19 cellular contexts compared by ENCODE assay signal in genomic region chr2:98674233-98674964, GRCh38. TPM values are rescaled to one million over a fixed set of nuclear protein-coding genes. Genes with fewer than 3 reads are reported as not detected.
DNase-seq lines count a peak whose midpoint lies in the region; ATAC-seq and TF ChIP-seq lines count a peak whose summit lies in the region.
"Had no signal": no experiment of that assay in that cellular context is flagged by ENCODE, and none has a peak within 500 bp of the region (broad histone marks: within the 10 kb centered on the region; RNA-seq: fewer than 3 reads in every experiment).

No MANE protein-coding gene starts in this region.

- no peak for DNase-seq in activated CD4-positive, alpha-beta memory T cell treated with anti-CD3 and anti-CD28 coated beads for 36 hours
- no peak for DNase-seq in activated CD4-positive, alpha-beta memory T cell treated with anti-CD3 and anti-CD28 coated beads, Interleukin-2, amount 10 ng/mL, durations not matched to agents 7 days and 5 days
- DNase-seq in CD4-positive, alpha-beta T cell = no peak
- DNase-seq in activated CD8-positive, alpha-beta T cell treated with anti-CD3 and anti-CD28 coated beads, Interleukin-2, amount 10 ng/mL, durations not matched to agents 7 days and 5 days = no peak
- no peak for DNase-seq in effector memory CD8-positive, alpha-beta T cell
- DNase-seq in WTC11 (ENCODE audit: low spot score) = no peak
- DNase-seq in DMS79 treated with DMSO at 0.1 percent for 48 hours (lab: John Stamatoyannopoulos, UW) = no peak
- no peak for DNase-seq in nucleus accumbens (lab: John Stamatoyannopoulos, UW)
- DNase-seq: GOT3, NCI-H1092 treated with DMSO at 0.1 percent for 48 hours, NCI-H146, NCI-H2029 treated with DMSO at 0.1 percent for 48 hours, NCI-H2171, NCI-H526, PC-9 had no signal

- peaks cover 51% of the 10 kb centered on the region for H3K4me1 Mint-ChIP-seq in activated CD4-positive, alpha-beta memory T cell treated with anti-CD3 and anti-CD28 coated beads for 36 hours (ENCODE audit: low read depth)
- H3K4me1 Mint-ChIP-seq in activated CD4-positive, alpha-beta memory T cell treated with anti-CD3 and anti-CD28 coated beads, Interleukin-2, amount 10 ng/mL, durations not matched to agents 7 days and 5 days = peaks cover 18% of the 10 kb centered on the region
- peaks cover 62% of the 10 kb centered on the region for H3K4me1 Mint-ChIP-seq in CD4-positive, alpha-beta T cell (ENCODE audit: low read depth)
- peaks cover 22% of the 10 kb centered on the region for H3K4me1 Mint-ChIP-seq in activated CD8-positive, alpha-beta T cell treated with anti-CD3 and anti-CD28 coated beads, Interleukin-2, amount 10 ng/mL, durations not matched to agents 7 days and 5 days (ENCODE audit: low read depth)
- H3K4me1 Mint-ChIP-seq in effector memory CD8-positive, alpha-beta T cell (ENCODE audit: low read depth in 2 of 2) = peaks cover 17 to 29% of the 10 kb centered on the region in 2 donors
- H3K4me1 Mint-ChIP-seq in WTC11 = no peaks in the 10 kb centered on the region

- H3K27me3 Mint-ChIP-seq in activated CD4-positive, alpha-beta memory T cell treated with anti-CD3 and anti-CD28 coated beads for 36 hours = no peaks in the 10 kb centered on the region
- no peaks in the 10 kb centered on the region for H3K27me3 Mint-ChIP-seq in activated CD4-positive, alpha-beta memory T cell treated with anti-CD3 and anti-CD28 coated beads, Interleukin-2, amount 10 ng/mL, durations not matched to agents 7 days and 5 days
- H3K27me3 Mint-ChIP-seq in CD4-positive, alpha-beta T cell = no peaks in the 10 kb centered on the region
- H3K27me3 Mint-ChIP-seq in activated CD8-positive, alpha-beta T cell treated with anti-CD3 and anti-CD28 coated beads, Interleukin-2, amount 10 ng/mL, durations not matched to agents 7 days and 5 days (ENCODE audit: low read depth) = no peaks in the 10 kb centered on the region
- H3K27me3 Mint-ChIP-seq in effector memory CD8-positive, alpha-beta T cell = no peaks in the 10 kb centered on the region
- H3K27me3 Mint-ChIP-seq in WTC11 (ENCODE audit: low read depth) = no peaks in the 10 kb centered on the region; the same call in 1 of the 2 replicates
- H3K27me3 Mint-ChIP-seq: B cell had no signal

- no peak overlapping the region for H3K27ac ChIP-seq in CD4-positive, alpha-beta T cell (ENCODE audit: low read depth, low read length)
- H3K27ac ChIP-seq: PC-9, RWPE1 had no signal

- H3K27ac Mint-ChIP-seq in activated CD4-positive, alpha-beta memory T cell treated with anti-CD3 and anti-CD28 coated beads for 36 hours = peak overlapping the region; percentile 88
- H3K27ac Mint-ChIP-seq in activated CD4-positive, alpha-beta memory T cell treated with anti-CD3 and anti-CD28 coated beads, Interleukin-2, amount 10 ng/mL, durations not matched to agents 7 days and 5 days = no peak overlapping the region
- peak overlapping the region; percentile 79 for H3K27ac Mint-ChIP-seq in CD4-positive, alpha-beta T cell
- peak overlapping the region; percentile 39 for H3K27ac Mint-ChIP-seq in activated CD8-positive, alpha-beta T cell treated with anti-CD3 and anti-CD28 coated beads, Interleukin-2, amount 10 ng/mL, durations not matched to agents 7 days and 5 days
- peak overlapping the region; percentile 38 to 64 for H3K27ac Mint-ChIP-seq in effector memory CD8-positive, alpha-beta T cell
- no peak overlapping the region for H3K27ac Mint-ChIP-seq in WTC11
- H3K27ac Mint-ChIP-seq: B cell had no signal

- H3K36me3 Mint-ChIP-seq in activated CD4-positive, alpha-beta memory T cell treated with anti-CD3 and anti-CD28 coated beads for 36 hours = peaks cover 58% of the 10 kb centered on the region
- peaks cover 71% of the 10 kb centered on the region for H3K36me3 Mint-ChIP-seq in activated CD4-positive, alpha-beta memory T cell treated with anti-CD3 and anti-CD28 coated beads, Interleukin-2, amount 10 ng/mL, durations not matched to agents 7 days and 5 days (ENCODE audit: low read depth)
- peaks cover 93% of the 10 kb centered on the region for H3K36me3 Mint-ChIP-seq in CD4-positive, alpha-beta T cell (ENCODE audit: low read depth)
- H3K36me3 Mint-ChIP-seq in activated CD8-positive, alpha-beta T cell treated with anti-CD3 and anti-CD28 coated beads, Interleukin-2, amount 10 ng/mL, durations not matched to agents 7 days and 5 days (ENCODE audit: low read depth) = peaks cover 66% of the 10 kb centered on the region
- H3K36me3 Mint-ChIP-seq in effector memory CD8-positive, alpha-beta T cell (ENCODE audit: insufficient read depth) = peaks cover 57% of the 10 kb centered on the region
- peaks cover 22% of the 10 kb centered on the region for H3K36me3 Mint-ChIP-seq in WTC11

- CTCF ChIA-PET in activated CD4-positive, alpha-beta memory T cell treated with anti-CD3 and anti-CD28 coated beads for 36 hours (lab: Charles Lee) = interaction anchor here (1.1 to 2.7 kb wide), 5 partner anchors 10 to 25 kb away, joined by 3 to 9 read pairs (median 6); no protein-coding TSS in a partner anchor
- CTCF ChIA-PET in activated CD4-positive, alpha-beta memory T cell treated with anti-CD3 and anti-CD28 coated beads, Interleukin-2, amount 10 ng/mL, durations not matched to agents 7 days and 5 days (lab: Charles Lee) = interaction anchor here (0.6 to 2.3 kb wide), 5 partner anchors 12 to 335 kb away, joined by 3 to 8 read pairs (median 4); no protein-coding TSS in a partner anchor
- CTCF ChIA-PET in CD4-positive, alpha-beta T cell (lab: Charles Lee) = interaction anchor here (0.6 to 5.3 kb wide), 9 partner anchors 10 to 78 kb away, joined by 3 to 16 read pairs (median 3); no protein-coding TSS in a partner anchor
- CTCF ChIA-PET in activated CD8-positive, alpha-beta T cell treated with anti-CD3 and anti-CD28 coated beads, Interleukin-2, amount 10 ng/mL, durations not matched to agents 7 days and 5 days (lab: Charles Lee) = interaction anchor here (1.1 to 2.0 kb wide), 7 partner anchors 9 to 143 kb away, joined by 3 to 7 read pairs (median 4); no protein-coding TSS in a partner anchor
- CTCF ChIA-PET in WTC11 (lab: Charles Lee) = interaction anchor here (1.4 kb wide), 1 partner anchor 25 kb away, joined by 4 read pairs; no protein-coding TSS in a partner anchor

- H3K27me3 ChIP-seq in CD4-positive, alpha-beta T cell (ENCODE audit: control insufficient read depth, insufficient read depth, low read length) = no peaks in the 10 kb centered on the region

- intact Hi-C loops in activated CD4-positive, alpha-beta memory T cell treated with anti-CD3 and anti-CD28 coated beads for 36 hours (cut with micrococcal nuclease) = no loop called here
- intact Hi-C loops in CD4-positive, alpha-beta T cell (cut with DNase I, micrococcal nuclease) = loop anchor here in 1 of 2 experiments (5.0 kb wide), 1 partner anchor 38 kb away; no protein-coding TSS in a partner anchor

- POLR2A ChIA-PET in activated CD4-positive, alpha-beta memory T cell treated with anti-CD3 and anti-CD28 coated beads for 36 hours (lab: Charles Lee) = interaction anchor here (1.0 to 1.4 kb wide), 3 partner anchors 11 to 97 kb away, joined by 3 to 4 read pairs (median 3); no protein-coding TSS in a partner anchor
- POLR2A ChIA-PET in activated CD4-positive, alpha-beta memory T cell treated with anti-CD3 and anti-CD28 coated beads, Interleukin-2, amount 10 ng/mL, durations not matched to agents 7 days and 5 days (lab: Charles Lee) = interaction anchor here (1.2 to 3.0 kb wide), 3 partner anchors 10 to 13 kb away, joined by 4 to 10 read pairs (median 8); no protein-coding TSS in a partner anchor
- POLR2A ChIA-PET in CD4-positive, alpha-beta T cell (lab: Charles Lee) = interaction anchor here (1.4 to 4.5 kb wide), 4 partner anchors 10 to 25 kb away, joined by 3 to 17 read pairs (median 12); no protein-coding TSS in a partner anchor
- POLR2A ChIA-PET in activated CD8-positive, alpha-beta T cell treated with anti-CD3 and anti-CD28 coated beads, Interleukin-2, amount 10 ng/mL, durations not matched to agents 7 days and 5 days (lab: Charles Lee) = no interaction called here
- POLR2A ChIA-PET in WTC11 (lab: Charles Lee) = no interaction called here

- H3K4me3 Mint-ChIP-seq in activated CD4-positive, alpha-beta memory T cell treated with anti-CD3 and anti-CD28 coated beads for 36 hours = no peak overlapping the region
- H3K4me3 Mint-ChIP-seq in activated CD4-positive, alpha-beta memory T cell treated with anti-CD3 and anti-CD28 coated beads, Interleukin-2, amount 10 ng/mL, durations not matched to agents 7 days and 5 days = no peak overlapping the region
- H3K4me3 Mint-ChIP-seq in CD4-positive, alpha-beta T cell = no peak overlapping the region
- H3K4me3 Mint-ChIP-seq in activated CD8-positive, alpha-beta T cell treated with anti-CD3 and anti-CD28 coated beads, Interleukin-2, amount 10 ng/mL, durations not matched to agents 7 days and 5 days = no peak overlapping the region
- no peak overlapping the region for H3K4me3 Mint-ChIP-seq in effector memory CD8-positive, alpha-beta T cell
- H3K4me3 Mint-ChIP-seq in WTC11 = no peak overlapping the region
- H3K4me3 Mint-ChIP-seq: B cell had no signal

- ATAC-seq in CD4-positive, alpha-beta T cell (ENCODE audit: poor library complexity) = no peak
- ATAC-seq in activated CD8-positive, alpha-beta T cell treated with anti-CD3 and anti-CD28 coated beads, Interleukin-2, amount 10 ng/mL, durations not matched to agents 7 days and 5 days = no peak
- no peak for ATAC-seq in effector memory CD8-positive, alpha-beta T cell (replicated peaks)
- no peak for ATAC-seq in WTC11
- ATAC-seq: HCT116, K562 had no signal

- H3K9me3 ChIP-seq in CD4-positive, alpha-beta T cell (ENCODE audit: control insufficient read depth, low read length) = no peaks in the 10 kb centered on the region

- H3K9me3 Mint-ChIP-seq in activated CD4-positive, alpha-beta memory T cell treated with anti-CD3 and anti-CD28 coated beads for 36 hours = peaks cover 3% of the 10 kb centered on the region
- peaks cover 27% of the 10 kb centered on the region for H3K9me3 Mint-ChIP-seq in activated CD4-positive, alpha-beta memory T cell treated with anti-CD3 and anti-CD28 coated beads, Interleukin-2, amount 10 ng/mL, durations not matched to agents 7 days and 5 days
- H3K9me3 Mint-ChIP-seq in CD4-positive, alpha-beta T cell = no peaks in the 10 kb centered on the region
- H3K9me3 Mint-ChIP-seq in activated CD8-positive, alpha-beta T cell treated with anti-CD3 and anti-CD28 coated beads, Interleukin-2, amount 10 ng/mL, durations not matched to agents 7 days and 5 days (ENCODE audit: insufficient read depth) = peaks cover 19% of the 10 kb centered on the region
- H3K9me3 Mint-ChIP-seq in effector memory CD8-positive, alpha-beta T cell = peaks cover 0 to 6% of the 10 kb centered on the region in 2 donors
- peaks cover 38% of the 10 kb centered on the region for H3K9me3 Mint-ChIP-seq in WTC11

- no peak for TF ChIP-seq CTCF in CD4-positive, alpha-beta T cell (IDR thresholded peaks at IDR 0.05)
- TF ChIP-seq CTCF in WTC11 (IDR thresholded peaks at IDR 0.05) = no peak

RNA-seq across cellular contexts. Expression of gene MGAT4A, which starts 56.5 kb away (rescaled TPM):
- 10 to 100 TPM; 71.9 to 76.7 TPM for total RNA-seq in activated CD4-positive, alpha-beta memory T cell treated with anti-CD3 and anti-CD28 coated beads for 36 hours
- 10 to 100 TPM; 69.8 to 80.6 TPM for total RNA-seq in activated CD4-positive, alpha-beta memory T cell treated with anti-CD3 and anti-CD28 coated beads, Interleukin-2, amount 10 ng/mL, durations not matched to agents 7 days and 5 days
- total RNA-seq in CD4-positive, alpha-beta T cell = 100 to 1,000 TPM; 200 to 204 TPM
- 10 to 100 TPM; 73.4 to 76.2 TPM for total RNA-seq in activated CD8-positive, alpha-beta T cell treated with anti-CD3 and anti-CD28 coated beads, Interleukin-2, amount 10 ng/mL, durations not matched to agents 7 days and 5 days
- 6.2 to 7.7 TPM (median 6.7 TPM) in 3 replicates for total RNA-seq in WTC11 (2021)

Comparison
In these comparisons a context has a peak if more than half of its experiments do, and no peak if none do; other contexts are left out.
1. H3K27ac Mint-ChIP-seq: peak in activated CD4-positive, alpha-beta memory T cell treated with anti-CD3 and anti-CD28 coated beads for 36 hours (single experiment), CD4-positive, alpha-beta T cell (single experiment), activated CD8-positive, alpha-beta T cell treated with anti-CD3 and anti-CD28 coated beads, Interleukin-2, amount 10 ng/mL, durations not matched to agents 7 days and 5 days (single experiment) and effector memory CD8-positive, alpha-beta T cell (2 of 2); none in activated CD4-positive, alpha-beta memory T cell treated with anti-CD3 and anti-CD28 coated beads, Interleukin-2, amount 10 ng/mL, durations not matched to agents 7 days and 5 days (single experiment) and WTC11 (single experiment).
2. POLR2A ChIA-PET loops: an anchor here in activated CD4-positive, alpha-beta memory T cell treated with anti-CD3 and anti-CD28 coated beads for 36 hours (1.0 to 1.4 kb wide), activated CD4-positive, alpha-beta memory T cell treated with anti-CD3 and anti-CD28 coated beads, Interleukin-2, amount 10 ng/mL, durations not matched to agents 7 days and 5 days (1.2 to 3.0 kb wide) and CD4-positive, alpha-beta T cell (1.4 to 4.5 kb wide); none called in activated CD8-positive, alpha-beta T cell treated with anti-CD3 and anti-CD28 coated beads, Interleukin-2, amount 10 ng/mL, durations not matched to agents 7 days and 5 days and WTC11.